ENCODE assay signal across 8 cellular contexts in genomic region chr1:150160964-150161626, GRCh38. TPM values are rescaled to one million over a fixed set of nuclear protein-coding genes. Genes with fewer than 3 reads are reported as not detected.
DNase-seq lines count a peak whose midpoint lies in the region; ATAC-seq and TF ChIP-seq lines count a peak whose summit lies in the region.

No MANE protein-coding gene starts in this region.

- WGBS in mesendoderm (ENCODE audit: extremely low coverage, insufficient coverage, low lambda C conversion rate) = no CpG with 5 or more reads among the region's 7 CpGs

- H3K4me1 ChIP-seq in mesendoderm (ENCODE audit: control insufficient read depth, low read depth, low read length) = peaks cover 22% of the 10 kb centered on the region
- H3K4me1 ChIP-seq in uterus = peaks cover 0 to 17% of the 10 kb centered on the region in 2 donors

- no peak overlapping the region for H2BK15ac ChIP-seq in mesendoderm (replicated peaks; ENCODE audit: low read depth)

- intact Hi-C loops in Right ventricle myocardium inferior (cut with DNase I) = no loop called here
- intact Hi-C loops in Right ventricle myocardium superior (cut with DNase I) = no loop called here
- intact Hi-C loops in uterus (cut with DNase I; ENCODE audit: low total_unique reads) = no loop called here

- H3K4ac ChIP-seq in mesendoderm (ENCODE audit: low read depth, low read length) = no peak overlapping the region

- H3K27me3 ChIP-seq in mesendoderm (ENCODE audit: insufficient read depth, low read length, poor library complexity) = no peaks in the 10 kb centered on the region
- no peaks in the 10 kb centered on the region for H3K27me3 ChIP-seq in uterus

- ATAC-seq in Right ventricle myocardium inferior (no peak), Right ventricle myocardium superior (ENCODE audit: poor library complexity) (no peak), HG02870 (IDR thresholded peaks at IDR 0.05; ENCODE audit: unreplicated experiment) (no peak)

- no peak overlapping the region for H3K9ac ChIP-seq in mesendoderm (ENCODE audit: low read length)

- no peaks in the 10 kb centered on the region for H3K79me2 ChIP-seq in mesendoderm (ENCODE audit: control insufficient read depth, insufficient read depth, low read length)

- no peak overlapping the region for H2BK120ac ChIP-seq in mesendoderm (ENCODE audit: low read depth, low read length)

- H3K27ac ChIP-seq in mesendoderm (ENCODE audit: low read depth, low read length) (no peak overlapping the region), uterus (peak overlapping the region; percentile 98 to 99)

- H3K79me1 ChIP-seq in mesendoderm (ENCODE audit: low read length) = no peaks in the 10 kb centered on the region

- H3K23ac ChIP-seq in mesendoderm (ENCODE audit: low read length) = no peak overlapping the region

- no peak overlapping the region for H2BK5ac ChIP-seq in mesendoderm (ENCODE audit: low read length)

- H3K9me3 ChIP-seq in uterus = no peaks in the 10 kb centered on the region

- no peak overlapping the region for H2AK5ac ChIP-seq in mesendoderm (ENCODE audit: low read length)

- no peak overlapping the region for H3K56ac ChIP-seq in mesendoderm (ENCODE audit: low read length)

- H3K36me3 ChIP-seq in mesendoderm (ENCODE audit: control insufficient read depth, insufficient read depth, low read length) = peaks cover 6% of the 10 kb centered on the region
- H3K36me3 ChIP-seq in uterus = no peaks in the 10 kb centered on the region

- no peak overlapping the region for H3K4me2 ChIP-seq in mesendoderm (ENCODE audit: low read length)

- H4K8ac ChIP-seq in mesendoderm (ENCODE audit: low read depth, low read length) = no peak overlapping the region

- DNase-seq in Right ventricle myocardium inferior (ENCODE audit: missing footprints) = peak; percentile 71
- no peak for DNase-seq in Right ventricle myocardium superior
- DNase-seq in amniotic epithelial cell (ENCODE audit: low read depth) = peak; percentile 86
- peak; percentile 34 for DNase-seq in mesendoderm
- peak in 1 of 2 donors; percentile 40 for DNase-seq in uterus
- no peak for DNase-seq in NCI-H774 (lab: John Stamatoyannopoulos, UW)
- no peak for DNase-seq in AML-193 (lab: John Stamatoyannopoulos, UW)

- H3K18ac ChIP-seq in mesendoderm (ENCODE audit: low read length) = no peak overlapping the region

- no peak for TF ChIP-seq POLR2A in uterus (IDR thresholded peaks at IDR 0.05)

- TF ChIP-seq CTCF in uterus (IDR thresholded peaks at IDR 0.05) = no peak

- H3K4me3 ChIP-seq in mesendoderm (ENCODE audit: low read length) (no peak overlapping the region), uterus (no peak overlapping the region)

- H4K5ac ChIP-seq in mesendoderm (ENCODE audit: low read length) = no peak overlapping the region

RNA-seq across cellular contexts. Expression of gene PLEKHO1, which starts 11.4 kb away (rescaled TPM):
- total RNA-seq in Right ventricle myocardium inferior (53.2 TPM), Right ventricle myocardium superior (45.9 TPM), uterus (10 to 100 TPM; 18.4 to 95.6 (median 36.2) TPM)
- 44.0 TPM for polyA plus RNA-seq in mesendoderm (2013, experiment 1 of 2)
- polyA plus RNA-seq in mesendoderm (2013, experiment 2 of 2) = 44.5 TPM

Comparison
In these comparisons a context has a peak if more than half of its experiments do, and no peak if none do; other contexts are left out.
1. DNase-seq: peak in Right ventricle myocardium inferior (single experiment), amniotic epithelial cell (single experiment) and mesendoderm (single experiment); none in Right ventricle myocardium superior (single experiment), NCI-H774 (single experiment) and AML-193 (0 of 2).